ENCODE assay signal across 17 cellular contexts in genomic region chr6:3777695-3778461, GRCh38.
"Had no signal": no experiment of that assay in that cellular context is flagged by ENCODE, and none has a peak within 500 bp of the region (broad histone marks: within the 10 kb centered on the region; RNA-seq: fewer than 3 reads in every experiment).

No MANE protein-coding gene starts in this region.

- FAIRE-seq: islet of Langerhans, small intestine, TTC549 had no signal

- ATAC-seq: right cardiac atrium had no signal

- DNase-seq: activated CD4-positive, alpha-beta T cell treated with anti-CD3 and anti-CD28 coated beads for 48 hours; activated CD8-positive, alpha-beta memory T cell treated with anti-CD3 and anti-CD28 coated beads, Interleukin-2, amount 50 U/mL, for 48 hours; activated naive CD4-positive, alpha-beta T cell; activated naive CD8-positive, alpha-beta T cell treated with anti-CD3 and anti-CD28 coated beads, Interleukin-2, amount 10 ng/mL, durations not matched to agents 7 days and 5 days; cerebellar nuclear complex; right cardiac atrium; small intestine; stimulated activated CD4-positive, alpha-beta T cell treated with anti-CD3 and anti-CD28 coated beads, Interleukin-4, amount 100 ng/mL, for 4 hours; stimulated activated CD8-positive, alpha-beta memory T cell treated with anti-CD3 and anti-CD28 coated beads, Interleukin-4, amount 100 ng/mL, for 48 hours; SW 1271 had no signal

- H3K4me3 ChIP-seq: lung, thoracic aorta had no signal

- H3K36me3 ChIP-seq: thoracic aorta had no signal

- H3K4me1 Mint-ChIP-seq: activated naive CD8-positive, alpha-beta T cell treated with anti-CD3 and anti-CD28 coated beads, Interleukin-2, amount 10 ng/mL, durations not matched to agents 7 days and 5 days had no signal

- H3K27ac Mint-ChIP-seq: activated naive CD8-positive, alpha-beta T cell treated with anti-CD3 and anti-CD28 coated beads, Interleukin-2, amount 10 ng/mL, durations not matched to agents 7 days and 5 days; activated T-helper 1 cell treated with anti-CD3 and anti-CD28 coated beads, Interleukin-12 subunit alpha, Interleukin-12 subunit beta, Interleukin-2, Interleukin-4 antibody, amounts not matched to agents 30 ng/mL and 10 ng/mL and 1 ng/mL, durations not matched to agents 14 hours and 24 hours and 36 hours; progenitor cell of endocrine pancreas; WTC11 had no signal

- H3K9me3 Mint-ChIP-seq: activated naive CD8-positive, alpha-beta T cell treated with anti-CD3 and anti-CD28 coated beads, Interleukin-2, amount 10 ng/mL, durations not matched to agents 7 days and 5 days; activated T-helper 1 cell treated with anti-CD3 and anti-CD28 coated beads, Interleukin-12 subunit alpha, Interleukin-12 subunit beta, Interleukin-2, Interleukin-4 antibody, amounts not matched to agents 30 ng/mL and 10 ng/mL and 1 ng/mL, durations not matched to agents 14 hours and 24 hours and 36 hours had no signal

- H3K36me3 Mint-ChIP-seq: activated naive CD8-positive, alpha-beta T cell treated with anti-CD3 and anti-CD28 coated beads, Interleukin-2, amount 10 ng/mL, durations not matched to agents 7 days and 5 days; WTC11 had no signal

- H3K9me3 ChIP-seq: thoracic aorta had no signal

- H3K27me3 Mint-ChIP-seq: activated naive CD8-positive, alpha-beta T cell treated with anti-CD3 and anti-CD28 coated beads, Interleukin-2, amount 10 ng/mL, durations not matched to agents 7 days and 5 days had no signal

- H3K27ac ChIP-seq: thoracic aorta had no signal

- H3K4me3 Mint-ChIP-seq: activated naive CD8-positive, alpha-beta T cell treated with anti-CD3 and anti-CD28 coated beads, Interleukin-2, amount 10 ng/mL, durations not matched to agents 7 days and 5 days; activated T-helper 1 cell treated with anti-CD3 and anti-CD28 coated beads, Interleukin-12 subunit alpha, Interleukin-12 subunit beta, Interleukin-2, Interleukin-4 antibody, amounts not matched to agents 30 ng/mL and 10 ng/mL and 1 ng/mL, durations not matched to agents 14 hours and 24 hours and 36 hours; WTC11 had no signal
